Comparison of ENCODE assay signal across 25 cellular contexts in genomic region chr12:114932806-114933205, GRCh38.
"Had no signal": no experiment of that assay in that cellular context is flagged by ENCODE, and none has a peak within 500 bp of the region (broad histone marks: within the 10 kb centered on the region; RNA-seq: fewer than 3 reads in every experiment).

No MANE protein-coding gene starts in this region.

- H3K4me1 Mint-ChIP-seq: activated CD4-positive, alpha-beta T cell treated with anti-CD3 and anti-CD28 coated beads, Interleukin-2, amount 10 ng/mL, durations not matched to agents 7 days and 5 days; activated naive CD4-positive, alpha-beta T cell treated with anti-CD3 and anti-CD28 coated beads, Interleukin-2, amount 10 ng/mL, durations not matched to agents 7 days and 5 days; activated naive CD8-positive, alpha-beta T cell treated with anti-CD3 and anti-CD28 coated beads for 36 hours had no signal

- H3K36me3 Mint-ChIP-seq: activated naive CD4-positive, alpha-beta T cell treated with anti-CD3 and anti-CD28 coated beads, Interleukin-2, amount 10 ng/mL, durations not matched to agents 7 days and 5 days; activated naive CD8-positive, alpha-beta T cell treated with anti-CD3 and anti-CD28 coated beads for 36 hours had no signal

- H3K4me3 Mint-ChIP-seq: activated CD4-positive, alpha-beta T cell treated with anti-CD3 and anti-CD28 coated beads, Interleukin-2, amount 10 ng/mL, durations not matched to agents 7 days and 5 days; activated CD8-positive, alpha-beta T cell treated with anti-CD3 and anti-CD28 coated beads for 36 hours; activated naive CD4-positive, alpha-beta T cell treated with anti-CD3 and anti-CD28 coated beads, Interleukin-2, amount 10 ng/mL, durations not matched to agents 7 days and 5 days; activated naive CD8-positive, alpha-beta T cell treated with anti-CD3 and anti-CD28 coated beads for 36 hours; activated T-cell treated with anti-CD3 and anti-CD28 coated beads, Interleukin-2, amount 50 U/mL, for 72 hours had no signal

- DNase-seq: activated CD4-positive, alpha-beta T cell treated with anti-CD3 and anti-CD28 coated beads, Interleukin-2, amount 10 ng/mL, durations not matched to agents 7 days and 5 days; activated CD4-positive, CD25-positive, alpha-beta regulatory T cell; activated CD8-positive, alpha-beta memory T cell treated with anti-CD3 and anti-CD28 coated beads, Interleukin-2, amount 50 U/mL, for 4 hours; activated CD8-positive, alpha-beta T cell treated with anti-CD3 and anti-CD28 coated beads for 36 hours; activated gamma-delta T cell treated with Interleukin-2 at 50 U/mL for 16 hours; activated naive CD4-positive, alpha-beta T cell treated with anti-CD3 and anti-CD28 coated beads, Interleukin-2, amount 10 ng/mL, durations not matched to agents 7 days and 5 days; activated naive CD8-positive, alpha-beta T cell treated with anti-CD3 and anti-CD28 coated beads for 36 hours; activated T-cell treated with anti-CD3 and anti-CD28 coated beads, Interleukin-2, amount 50 U/mL, for 72 hours; anterior cingulate cortex; cerebellar nuclear complex; Kasumi-1; NCI-H1092; NCI-H1417 treated with DMSO at 0.1 percent for 48 hours; NCI-H1694; NCI-H2029; NCI-H2107; NCI-H2171 treated with DMSO at 0.1 percent for 48 hours; NCI-H510A treated with DMSO at 0.1 percent for 48 hours; NCI-H69; NK-92 treated with Interleukin-12 subunit alpha and Interleukin-12 subunit beta, amount 100 ng/mL, for 24 hours; SIG-M5; T-helper 1 cell had no signal

- ATAC-seq: activated CD8-positive, alpha-beta T cell treated with anti-CD3 and anti-CD28 coated beads for 36 hours; activated T-cell treated with anti-CD3 and anti-CD28 coated beads, Interleukin-2, amount 50 U/mL, for 72 hours had no signal

- H3K27ac ChIP-seq: VCaP had no signal

- H3K27ac Mint-ChIP-seq: activated CD4-positive, alpha-beta T cell treated with anti-CD3 and anti-CD28 coated beads, Interleukin-2, amount 10 ng/mL, durations not matched to agents 7 days and 5 days; activated CD8-positive, alpha-beta T cell treated with anti-CD3 and anti-CD28 coated beads for 36 hours; activated naive CD4-positive, alpha-beta T cell treated with anti-CD3 and anti-CD28 coated beads, Interleukin-2, amount 10 ng/mL, durations not matched to agents 7 days and 5 days; activated naive CD8-positive, alpha-beta T cell treated with anti-CD3 and anti-CD28 coated beads for 36 hours; activated T-cell treated with anti-CD3 and anti-CD28 coated beads, Interleukin-2, amount 50 U/mL, for 72 hours; activated T-helper 2 cell treated with anti-CD3 and anti-CD28 coated beads, Interferon-gamma antibody, Interleukin-2, Interleukin-4, amounts not matched to agents 10 μg/mL and 5 μg/mL and 100 μg/mL, durations not matched to agents 14 hours and 24 hours and 36 hours had no signal

- H3K27me3 Mint-ChIP-seq: activated CD4-positive, alpha-beta T cell treated with anti-CD3 and anti-CD28 coated beads, Interleukin-2, amount 10 ng/mL, durations not matched to agents 7 days and 5 days; activated CD8-positive, alpha-beta T cell treated with anti-CD3 and anti-CD28 coated beads for 36 hours; activated naive CD4-positive, alpha-beta T cell treated with anti-CD3 and anti-CD28 coated beads, Interleukin-2, amount 10 ng/mL, durations not matched to agents 7 days and 5 days; activated naive CD8-positive, alpha-beta T cell treated with anti-CD3 and anti-CD28 coated beads for 36 hours had no signal

- H3K9ac ChIP-seq: SK-N-SH had no signal
